ENCODE assay signal across 2 cellular contexts in the genomic region with DNA sequence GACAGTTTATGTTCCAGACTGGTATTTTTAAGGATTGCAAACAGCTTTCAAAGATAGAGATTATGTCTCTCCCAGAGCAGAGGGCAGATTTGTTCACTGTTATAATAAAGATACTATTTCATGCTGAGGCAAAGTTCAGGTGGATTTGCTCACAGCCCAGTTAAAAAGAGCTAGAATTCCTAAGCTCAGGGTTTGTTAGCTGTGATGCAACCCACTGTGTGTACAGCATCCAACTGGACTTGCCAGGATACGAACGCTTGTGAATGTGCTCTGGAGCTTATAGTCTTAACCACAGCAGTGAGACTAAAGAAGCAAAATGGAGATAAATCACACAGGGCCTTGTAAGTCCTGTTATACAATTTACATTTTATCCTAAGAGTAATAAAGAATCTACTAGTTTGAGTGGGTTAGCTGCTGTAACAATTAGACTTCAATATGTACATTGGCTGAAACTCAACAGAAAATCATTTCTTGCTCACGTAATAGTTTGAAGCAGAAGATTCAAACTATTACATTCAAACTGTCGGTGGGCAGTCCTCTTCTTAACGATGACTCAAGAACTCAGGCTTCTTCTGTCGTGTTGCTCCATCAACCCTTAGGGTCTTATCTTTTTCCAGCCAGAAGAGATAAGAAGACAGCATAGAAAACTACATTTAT.
A peak's percentile ranks its signal among the peaks of the same experiment; 100 is the strongest.
TF ChIP-seq lines count a peak whose summit lies in the region.

No MANE protein-coding gene starts in this region.

TF ChIP-seq in IMR-90, 13 proteins besides CTCF, POLR2A, EP300 and RAD21:
- 0 out of 2 replicates have a peak, but pooled peaks have one; percentile 10 for TF ChIP-seq CEBPB (IDR thresholded peaks at IDR 0.05; ENCODE audit: low read depth, low read length)
- TF ChIP-seq, protein P1, sequence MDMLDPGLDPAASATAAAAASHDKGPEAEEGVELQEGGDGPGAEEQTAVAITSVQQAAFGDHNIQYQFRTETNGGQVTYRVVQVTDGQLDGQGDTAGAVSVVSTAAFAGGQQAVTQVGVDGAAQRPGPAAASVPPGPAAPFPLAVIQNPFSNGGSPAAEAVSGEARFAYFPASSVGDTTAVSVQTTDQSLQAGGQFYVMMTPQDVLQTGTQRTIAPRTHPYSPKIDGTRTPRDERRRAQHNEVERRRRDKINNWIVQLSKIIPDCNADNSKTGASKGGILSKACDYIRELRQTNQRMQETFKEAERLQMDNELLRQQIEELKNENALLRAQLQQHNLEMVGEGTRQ (IDR thresholded peaks at IDR 0.05; ENCODE audit: low read depth, low read length) = no peak

TF ChIP-seq in HepG2, 621 proteins besides CTCF, POLR2A, EP300 and RAD21:
- TF ChIP-seq, protein P2, sequence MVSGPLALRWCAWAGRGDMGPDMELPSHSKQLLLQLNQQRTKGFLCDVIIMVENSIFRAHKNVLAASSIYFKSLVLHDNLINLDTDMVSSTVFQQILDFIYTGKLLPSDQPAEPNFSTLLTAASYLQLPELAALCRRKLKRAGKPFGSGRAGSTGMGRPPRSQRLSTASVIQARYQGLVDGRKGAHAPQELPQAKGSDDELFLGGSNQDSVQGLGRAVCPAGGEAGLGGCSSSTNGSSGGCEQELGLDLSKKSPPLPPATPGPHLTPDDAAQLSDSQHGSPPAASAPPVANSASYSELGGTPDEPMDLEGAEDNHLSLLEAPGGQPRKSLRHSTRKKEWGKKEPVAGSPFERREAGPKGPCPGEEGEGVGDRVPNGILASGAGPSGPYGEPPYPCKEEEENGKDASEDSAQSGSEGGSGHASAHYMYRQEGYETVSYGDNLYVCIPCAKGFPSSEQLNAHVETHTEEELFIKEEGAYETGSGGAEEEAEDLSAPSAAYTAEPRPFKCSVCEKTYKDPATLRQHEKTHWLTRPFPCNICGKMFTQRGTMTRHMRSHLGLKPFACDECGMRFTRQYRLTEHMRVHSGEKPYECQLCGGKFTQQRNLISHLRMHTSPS (CRISPR knock-in tag; IDR thresholded peaks at IDR 0.05; ENCODE audit: low read depth) = no peak
- TF ChIP-seq ZFP36L2 (CRISPR knock-in tag; IDR thresholded peaks at IDR 0.05) = no peak
- peak; percentile 83 for TF ChIP-seq CEBPB (IDR thresholded peaks at IDR 0.05; ENCODE audit: borderline replicate concordance, low read depth, low read length)
- no peak for TF ChIP-seq NAIF1 (CRISPR knock-in tag; IDR thresholded peaks at IDR 0.05; ENCODE audit: borderline replicate concordance)
- TF ChIP-seq ZKSCAN8 (CRISPR knock-in tag; IDR thresholded peaks at IDR 0.05; ENCODE audit: borderline replicate concordance) = no peak
- TF ChIP-seq, protein P3, sequence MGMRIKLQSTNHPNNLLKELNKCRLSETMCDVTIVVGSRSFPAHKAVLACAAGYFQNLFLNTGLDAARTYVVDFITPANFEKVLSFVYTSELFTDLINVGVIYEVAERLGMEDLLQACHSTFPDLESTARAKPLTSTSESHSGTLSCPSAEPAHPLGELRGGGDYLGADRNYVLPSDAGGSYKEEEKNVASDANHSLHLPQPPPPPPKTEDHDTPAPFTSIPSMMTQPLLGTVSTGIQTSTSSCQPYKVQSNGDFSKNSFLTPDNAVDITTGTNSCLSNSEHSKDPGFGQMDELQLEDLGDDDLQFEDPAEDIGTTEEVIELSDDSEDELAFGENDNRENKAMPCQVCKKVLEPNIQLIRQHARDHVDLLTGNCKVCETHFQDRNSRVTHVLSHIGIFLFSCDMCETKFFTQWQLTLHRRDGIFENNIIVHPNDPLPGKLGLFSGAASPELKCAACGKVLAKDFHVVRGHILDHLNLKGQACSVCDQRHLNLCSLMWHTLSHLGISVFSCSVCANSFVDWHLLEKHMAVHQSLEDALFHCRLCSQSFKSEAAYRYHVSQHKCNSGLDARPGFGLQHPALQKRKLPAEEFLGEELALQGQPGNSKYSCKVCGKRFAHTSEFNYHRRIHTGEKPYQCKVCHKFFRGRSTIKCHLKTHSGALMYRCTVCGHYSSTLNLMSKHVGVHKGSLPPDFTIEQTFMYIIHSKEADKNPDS (CRISPR knock-in tag; IDR thresholded peaks at IDR 0.05) = no peak
- no peak for TF ChIP-seq ZNF629 (CRISPR knock-in tag; conservative IDR thresholded peaks at IDR 0.05)
- TF ChIP-seq NFIC (IDR thresholded peaks at IDR 0.05; ENCODE audit: low read length) = no peak
- TF ChIP-seq SOX6 (IDR thresholded peaks at IDR 0.05) = no peak
- TF ChIP-seq SOX6 (CRISPR knock-in tag; IDR thresholded peaks at IDR 0.05) = no peak
- TF ChIP-seq, protein P4, sequence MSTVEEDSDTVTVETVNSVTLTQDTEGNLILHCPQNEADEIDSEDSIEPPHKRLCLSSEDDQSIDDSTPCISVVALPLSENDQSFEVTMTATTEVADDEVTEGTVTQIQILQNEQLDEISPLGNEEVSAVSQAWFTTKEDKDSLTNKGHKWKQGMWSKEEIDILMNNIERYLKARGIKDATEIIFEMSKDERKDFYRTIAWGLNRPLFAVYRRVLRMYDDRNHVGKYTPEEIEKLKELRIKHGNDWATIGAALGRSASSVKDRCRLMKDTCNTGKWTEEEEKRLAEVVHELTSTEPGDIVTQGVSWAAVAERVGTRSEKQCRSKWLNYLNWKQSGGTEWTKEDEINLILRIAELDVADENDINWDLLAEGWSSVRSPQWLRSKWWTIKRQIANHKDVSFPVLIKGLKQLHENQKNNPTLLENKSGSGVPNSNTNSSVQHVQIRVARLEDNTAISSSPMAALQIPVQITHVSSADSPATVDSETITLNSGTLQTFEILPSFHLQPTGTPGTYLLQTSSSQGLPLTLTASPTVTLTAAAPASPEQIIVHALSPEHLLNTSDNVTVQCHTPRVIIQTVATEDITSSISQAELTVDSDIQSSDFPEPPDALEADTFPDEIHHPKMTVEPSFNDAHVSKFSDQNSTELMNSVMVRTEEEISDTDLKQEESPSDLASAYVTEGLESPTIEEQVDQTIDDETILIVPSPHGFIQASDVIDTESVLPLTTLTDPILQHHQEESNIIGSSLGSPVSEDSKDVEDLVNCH (CRISPR knock-in tag; IDR thresholded peaks at IDR 0.05) = no peak
- peak; percentile 38; the same call in 1 of the 2 replicates for TF ChIP-seq HNF4G (IDR thresholded peaks at IDR 0.05; ENCODE audit: borderline replicate concordance, low read depth, low read length)
- TF ChIP-seq HNF4G (CRISPR knock-in tag; IDR thresholded peaks at IDR 0.05; ENCODE audit: borderline replicate concordance, low read depth) = no peak
- TF ChIP-seq TSC22D2 (CRISPR knock-in tag; IDR thresholded peaks at IDR 0.05; ENCODE audit: borderline replicate concordance) = no peak
- no peak for TF ChIP-seq NR2F6 (IDR thresholded peaks at IDR 0.05)
- no peak for TF ChIP-seq NR2F6 (CRISPR knock-in tag; IDR thresholded peaks at IDR 0.05)
- no peak for TF ChIP-seq POGZ (CRISPR knock-in tag; IDR thresholded peaks at IDR 0.05)
- TF ChIP-seq, protein P5, sequence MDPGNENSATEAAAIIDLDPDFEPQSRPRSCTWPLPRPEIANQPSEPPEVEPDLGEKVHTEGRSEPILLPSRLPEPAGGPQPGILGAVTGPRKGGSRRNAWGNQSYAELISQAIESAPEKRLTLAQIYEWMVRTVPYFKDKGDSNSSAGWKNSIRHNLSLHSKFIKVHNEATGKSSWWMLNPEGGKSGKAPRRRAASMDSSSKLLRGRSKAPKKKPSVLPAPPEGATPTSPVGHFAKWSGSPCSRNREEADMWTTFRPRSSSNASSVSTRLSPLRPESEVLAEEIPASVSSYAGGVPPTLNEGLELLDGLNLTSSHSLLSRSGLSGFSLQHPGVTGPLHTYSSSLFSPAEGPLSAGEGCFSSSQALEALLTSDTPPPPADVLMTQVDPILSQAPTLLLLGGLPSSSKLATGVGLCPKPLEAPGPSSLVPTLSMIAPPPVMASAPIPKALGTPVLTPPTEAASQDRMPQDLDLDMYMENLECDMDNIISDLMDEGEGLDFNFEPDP (CRISPR knock-in tag; conservative IDR thresholded peaks at IDR 0.05) = no peak
- TF ChIP-seq CEBPG (CRISPR knock-in tag; IDR thresholded peaks at IDR 0.05) = peak; percentile 71
- TF ChIP-seq, protein P6, sequence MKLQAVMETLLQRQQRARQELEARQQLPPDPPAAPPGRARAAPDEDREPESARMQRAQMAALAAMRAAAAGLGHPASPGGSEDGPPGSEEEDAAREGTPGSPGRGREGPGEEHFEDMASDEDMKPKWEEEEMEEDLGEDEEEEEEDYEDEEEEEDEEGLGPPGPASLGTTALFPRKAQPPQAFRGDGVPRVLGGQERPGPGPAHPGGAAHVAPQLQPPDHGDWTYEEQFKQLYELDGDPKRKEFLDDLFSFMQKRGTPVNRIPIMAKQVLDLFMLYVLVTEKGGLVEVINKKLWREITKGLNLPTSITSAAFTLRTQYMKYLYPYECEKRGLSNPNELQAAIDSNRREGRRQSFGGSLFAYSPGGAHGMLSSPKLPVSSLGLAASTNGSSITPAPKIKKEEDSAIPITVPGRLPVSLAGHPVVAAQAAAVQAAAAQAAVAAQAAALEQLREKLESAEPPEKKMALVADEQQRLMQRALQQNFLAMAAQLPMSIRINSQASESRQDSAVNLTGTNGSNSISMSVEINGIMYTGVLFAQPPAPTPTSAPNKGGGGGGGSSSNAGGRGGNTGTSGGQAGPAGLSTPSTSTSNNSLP (IDR thresholded peaks at IDR 0.05; ENCODE audit: low read depth, low read length) = 0 out of 2 replicates have a peak, but pooled peaks have one; percentile 19
- peak; percentile 28; the same call in 1 of the 2 replicates for TF ChIP-seq ZNF292 (CRISPR knock-in tag; IDR thresholded peaks at IDR 0.05; ENCODE audit: borderline replicate concordance, low read depth)
- peak; percentile 73 for TF ChIP-seq HNF4A (CRISPR knock-in tag; IDR thresholded peaks at IDR 0.05)
- no peak for TF ChIP-seq ZNF234 (CRISPR knock-in tag; conservative IDR thresholded peaks at IDR 0.05)
- no peak for TF ChIP-seq ZNF563 (CRISPR knock-in tag; IDR thresholded peaks at IDR 0.05)
- no peak for TF ChIP-seq ZNF451 (CRISPR knock-in tag; IDR thresholded peaks at IDR 0.05)
- peak; percentile 61; the same call in 1 of the 2 replicates for TF ChIP-seq SIX1 (CRISPR knock-in tag; IDR thresholded peaks at IDR 0.05; ENCODE audit: borderline replicate concordance)
- no peak for TF ChIP-seq ZNF674 (CRISPR knock-in tag; IDR thresholded peaks at IDR 0.05; ENCODE audit: low read depth)
- no peak for TF ChIP-seq NBN (conservative IDR thresholded peaks at IDR 0.05)
- TF ChIP-seq PHF21A (CRISPR knock-in tag; IDR thresholded peaks at IDR 0.05) = 0 out of 2 replicates have a peak, but pooled peaks have one; percentile 22
